ENCODE assay signal across 11 cellular contexts in the genomic region with DNA sequence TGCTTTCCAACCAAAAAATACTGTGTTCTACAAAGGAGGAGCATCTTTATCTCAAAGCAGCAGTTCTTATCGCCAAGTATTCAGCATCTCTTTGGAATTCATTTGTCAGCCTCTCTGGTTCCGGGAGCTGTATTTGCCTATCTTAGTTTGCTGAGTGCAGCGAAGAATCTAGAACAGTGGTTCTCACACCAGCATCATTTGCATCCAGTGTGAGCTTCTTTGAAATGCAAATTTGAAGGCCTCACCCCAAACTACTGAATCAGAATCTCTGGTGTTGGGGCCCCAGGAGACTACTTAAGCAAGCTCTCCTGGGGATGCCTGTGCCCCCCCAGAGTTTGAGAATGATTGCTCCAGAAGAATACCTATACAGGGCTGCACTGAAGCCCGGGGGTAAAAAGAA. TPM values are rescaled to one million over a fixed set of nuclear protein-coding genes. Genes with fewer than 3 reads are reported as not detected.
DNase-seq lines count a peak whose midpoint lies in the region; ATAC-seq, FAIRE-seq and TF ChIP-seq lines count a peak whose summit lies in the region.
"Had no signal": no experiment of that assay in that cellular context is flagged by ENCODE, and none has a peak within 500 bp of the region (broad histone marks: within the 10 kb centered on the region; RNA-seq: fewer than 3 reads in every experiment).

No MANE protein-coding gene starts in this region.

- peak overlapping the region; percentile 90 for H3K4me3 Mint-ChIP-seq in nephron progenitor cell

- H3K27me3 Mint-ChIP-seq in nephron progenitor cell (ENCODE audit: low read depth, poor library complexity): peaks cover 16% of the 10 kb centered on the region

- in situ Hi-C loops in K562 (cut with MboI): no loop called here

- no peak overlapping the region for H3K4me2 ChIP-seq in K562 (ENCODE audit: insufficient read depth, low read length)

- H4K20me1 ChIP-seq in K562 (replicated peaks; ENCODE audit: control insufficient read depth, insufficient read depth, low read length): no peaks in the 10 kb centered on the region

- TF ChIP-seq RAD21 in K562 (CRISPR knock-in tag; conservative IDR thresholded peaks at IDR 0.05 in 1 of 2, IDR thresholded peaks at IDR 0.05 in 1 of 2): no peak

- no peaks in the 10 kb centered on the region for H3K27me3 ChIP-seq in K562 (ENCODE audit: control insufficient read depth in 2 of 2, insufficient read depth in 2 of 2, low read length in 2 of 2)
- H3K27me3 ChIP-seq in upper lobe of right lung: no peaks in the 10 kb centered on the region
- H3K27me3 ChIP-seq: tibial nerve had no signal

- no peak for DNase-seq in GM12864 (ENCODE audit: low read depth)
- DNase-seq in K562 (ENCODE audit: extremely low read depth in 1 of 4, low spot score in 3 of 4): peak; percentile 25 to 66 (median 30)
- no peak for DNase-seq in nephron progenitor cell
- no peak for DNase-seq in upper lobe of right lung
- DNase-seq in DMS153 (lab: John Stamatoyannopoulos, UW): no peak
- DNase-seq: caudate nucleus, HCEC 1CT had no signal

- H3K9me3 Mint-ChIP-seq in nephron progenitor cell: peaks cover 21% of the 10 kb centered on the region

- CTCF ChIA-PET in K562 (lab: Yijun Ruan, JAX; ENCODE audit: low intra/inter-chr PET ratio): no interaction called here

- H3K9me3 ChIP-seq in K562 (replicated peaks; ENCODE audit: control insufficient read depth, insufficient read depth, low read depth, low read length) (no peaks in the 10 kb centered on the region), upper lobe of right lung (no peaks in the 10 kb centered on the region)

- peaks cover 38% of the 10 kb centered on the region for H3K79me2 ChIP-seq in K562 (ENCODE audit: control insufficient read depth, insufficient read depth, low read length)

- TF ChIP-seq EP300 in K562 (IDR thresholded peaks at IDR 0.05; ENCODE audit: low read length): peak; percentile 34; the same call in 1 of the 2 replicates

- no peaks in the 10 kb centered on the region; the same call in 2 of the 3 replicates for H3K36me3 ChIP-seq in K562 (ENCODE audit: control insufficient read depth, insufficient read depth, low read length)
- H3K36me3 ChIP-seq in upper lobe of right lung: no peaks in the 10 kb centered on the region
- H3K36me3 ChIP-seq: tibial nerve had no signal

- POLR2A ChIA-PET in K562 (lab: Yijun Ruan, JAX): interaction anchor here (0.6 to 1.5 kb wide), 6 partner anchors 13 to 603 kb away, joined by 3 to 5 read pairs (median 3); a partner anchor contains a TSS

- no peak overlapping the region for H3K9ac ChIP-seq in K562 (ENCODE audit: insufficient read depth in 1 of 2, low read depth in 2 of 2, low read length in 2 of 2)

- TF ChIP-seq POLR2A in K562 (conservative IDR thresholded peaks at IDR 0.05): no peak

- H3K27ac ChIP-seq in K562 (ENCODE audit: extremely low read depth, low read depth, low read length): no peak overlapping the region
- no peak overlapping the region for H3K27ac ChIP-seq in upper lobe of right lung

- H3K27ac Mint-ChIP-seq in nephron progenitor cell: no peak overlapping the region

- peaks cover 32% of the 10 kb centered on the region for H3K4me1 Mint-ChIP-seq in nephron progenitor cell

- H2AFZ ChIP-seq in K562 (ENCODE audit: low read depth, low read length): no peak overlapping the region

- BruUV-seq in K562 (replicated peaks; lab: Mats Ljungman, UMichigan): no TSS peak

- ATAC-seq in HG03175 (IDR thresholded peaks at IDR 0.05; ENCODE audit: unreplicated experiment): peak; percentile 27
- ATAC-seq in K562: no peak
- ATAC-seq in GM21786 (IDR thresholded peaks at IDR 0.05; ENCODE audit: unreplicated experiment): no peak
- ATAC-seq in upper lobe of right lung: no peak
- no peak for ATAC-seq in HG03469 (IDR thresholded peaks at IDR 0.05; ENCODE audit: unreplicated experiment)

- no peak for TF ChIP-seq CTCF in GM12864 (IDR thresholded peaks at IDR 0.05; ENCODE audit: low read depth, low read length, missing control alignments)
- no peak for TF ChIP-seq CTCF in K562 (IDR thresholded peaks at IDR 0.05 in 2 of 3, conservative IDR thresholded peaks at IDR 0.05 in 1 of 3; ENCODE audit: insufficient read depth in 2 of 3, low read depth in 1 of 3, low read length in 3 of 3)
- no peak for TF ChIP-seq CTCF in nephron progenitor cell (IDR thresholded peaks at IDR 0.05)
- TF ChIP-seq CTCF in upper lobe of right lung (IDR thresholded peaks at IDR 0.05): no peak

- intact Hi-C loops in K562 (cut with micrococcal nuclease): loop anchor here (10.0 kb wide), 1 partner anchor 109 kb away; a partner anchor contains a TSS
- intact Hi-C loops in upper lobe of right lung (cut with DNase I): loop anchor here (10.0 kb wide), 1 partner anchor 61 kb away; no protein-coding TSS in a partner anchor

- H3K36me3 Mint-ChIP-seq in nephron progenitor cell (ENCODE audit: low read depth): peaks cover 24% of the 10 kb centered on the region

- H3K4me3 ChIP-seq in GM12864 (ENCODE audit: low read depth, low read length) (peak overlapping the region; percentile 2; the same call in 1 of the 2 replicates), K562 (no peak overlapping the region), upper lobe of right lung (no peak overlapping the region)

- FAIRE-seq in K562 (lab: Jason Lieb, UNC): peak; percentile 80

- no peaks in the 10 kb centered on the region for H3K9me1 ChIP-seq in K562 (ENCODE audit: control insufficient read depth, insufficient read depth, low read length)

- WGBS in K562 (ENCODE audit: insufficient coverage, low coverage, missing lambda C conversion rate): 18% methylated on average over 4 of the region's 4 CpGs

- H3K4me1 ChIP-seq in K562 (replicated peaks in 1 of 2; ENCODE audit: control insufficient read depth in 2 of 2, insufficient read depth in 2 of 2, low read length in 2 of 2) (peaks cover 20 to 29% of the 10 kb centered on the region in 2 experiments), upper lobe of right lung (peaks cover 27% of the 10 kb centered on the region)

TF ChIP-seq in K562, 482 proteins besides CTCF, POLR2A, EP300 and RAD21 (continues in another document):
- TF ChIP-seq CBFA2T3 (IDR thresholded peaks at IDR 0.05): peak; percentile 83
- peak; percentile 67 for TF ChIP-seq CBFA2T2 (conservative IDR thresholded peaks at IDR 0.05)
- peak in 1 of 2 experiments; percentile 94; a peak in 2 of 4 replicates for TF ChIP-seq RCOR1 (IDR thresholded peaks at IDR 0.05; ENCODE audit: borderline replicate concordance in 1 of 2, low read depth in 2 of 2, low read length in 2 of 2)
- peak in 1 of 2 experiments; percentile 80; a peak in 1 of 4 replicates for TF ChIP-seq TEAD1 (CRISPR knock-in tag; IDR thresholded peaks at IDR 0.05)
- TF ChIP-seq TEAD4 (IDR thresholded peaks at IDR 0.05; ENCODE audit: low read length): peak; percentile 81
- TF ChIP-seq TEAD4 (CRISPR knock-in tag; IDR thresholded peaks at IDR 0.05; ENCODE audit: borderline replicate concordance): no peak
- TF ChIP-seq MTA2 (IDR thresholded peaks at IDR 0.05; ENCODE audit: low read depth): peak; percentile 47; the same call in 1 of the 2 replicates
- peak; percentile 72; the same call in 1 of the 2 replicates for TF ChIP-seq ARID1B (IDR thresholded peaks at IDR 0.05)
- peak; percentile 61 for TF ChIP-seq TAL1 (IDR thresholded peaks at IDR 0.05)
- no peak for TF ChIP-seq STAG1 (CRISPR knock-in tag; IDR thresholded peaks at IDR 0.05; ENCODE audit: borderline replicate concordance)
- peak; percentile 97 for TF ChIP-seq CTBP1 (IDR thresholded peaks at IDR 0.05; ENCODE audit: borderline replicate concordance)
- TF ChIP-seq, protein P1, sequence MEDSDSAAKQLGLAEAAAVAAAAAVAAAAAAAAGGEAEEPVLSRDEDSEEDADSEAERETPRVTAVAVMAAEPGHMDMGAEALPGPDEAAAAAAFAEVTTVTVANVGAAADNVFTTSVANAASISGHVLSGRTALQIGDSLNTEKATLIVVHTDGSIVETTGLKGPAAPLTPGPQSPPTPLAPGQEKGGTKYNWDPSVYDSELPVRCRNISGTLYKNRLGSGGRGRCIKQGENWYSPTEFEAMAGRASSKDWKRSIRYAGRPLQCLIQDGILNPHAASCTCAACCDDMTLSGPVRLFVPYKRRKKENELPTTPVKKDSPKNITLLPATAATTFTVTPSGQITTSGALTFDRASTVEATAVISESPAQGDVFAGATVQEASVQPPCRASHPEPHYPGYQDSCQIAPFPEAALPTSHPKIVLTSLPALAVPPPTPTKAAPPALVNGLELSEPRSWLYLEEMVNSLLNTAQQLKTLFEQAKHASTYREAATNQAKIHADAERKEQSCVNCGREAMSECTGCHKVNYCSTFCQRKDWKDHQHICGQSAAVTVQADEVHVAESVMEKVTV (CRISPR knock-in tag; IDR thresholded peaks at IDR 0.05): no peak

RNA-seq across cellular contexts. Expression of a gene that starts 1.5 kb away (rescaled TPM):
- total RNA-seq in K562 (2011; cell fraction: chromatin; rRNA removed; ENCODE audit: low replicate concordance): 18.9 and 43.2 TPM in 2 replicates
- 13.0 and 20.3 TPM in 2 replicates for total RNA-seq in K562 (2011; cell fraction: nucleolus; rRNA removed)
- total RNA-seq in K562 (2011; cell fraction: nucleoplasm; rRNA removed): 23.4 and 36.6 TPM in 2 replicates
- total RNA-seq in K562 (2014; rRNA removed) (33.1 and 38.3 TPM in 2 replicates), K562 (2014; rRNA removed; fragmentation: Illumina TruSeq; extraction: Trizol) (56.4 and 67.9 TPM in 2 replicates), K562 (2015; rRNA removed; fragmentation: Illumina TruSeq; extraction: Trizol) (63.6 and 66.4 TPM in 2 replicates), K562 (2021) (37.6 and 40.3 TPM in 2 replicates), upper lobe of right lung (53.9 TPM)
- polyA plus RNA-seq in K562 (2011; rRNA removed) (39.9 and 44.8 TPM in 2 replicates), K562 (2014; fragmentation: Illumina TruSeq; extraction: Trizol) (48.1 and 58.3 TPM in 2 replicates), K562 (2014; fragmentation: Nextera tagmentation; extraction: Ambion mirVana) (10 to 100 TPM; 36.6 to 46.3 TPM), K562 (2014; rRNA removed) (35.0 and 43.8 TPM in 2 replicates)
- 7.5 and 17.5 TPM in 2 replicates for polyA plus RNA-seq in K562 (2011; cell fraction: cytosol; rRNA removed)
- 15.5 and 21.0 TPM in 2 replicates for polyA plus RNA-seq in K562 (2011; cell fraction: nucleus; rRNA removed)
- 36.4 and 37.3 TPM in 2 replicates for polyA plus RNA-seq in K562 (2012)
- polyA minus RNA-seq in K562 (2011; rRNA and poly(A)+ RNA removed): 46.7 and 65.3 TPM in 2 replicates
- 14.0 and 24.8 TPM in 2 replicates for polyA minus RNA-seq in K562 (2011; cell fraction: cytosol; rRNA and poly(A)+ RNA removed)
- 11.2 and 19.8 TPM in 2 replicates for polyA minus RNA-seq in K562 (2011; cell fraction: nucleus; rRNA and poly(A)+ RNA removed)

Comparison
In these comparisons a context has a peak if more than half of its experiments do, and no peak if none do; other contexts are left out.
1. DNase-seq: peak in K562 (4 of 4); none in GM12864 (single experiment), nephron progenitor cell (single experiment), upper lobe of right lung (single experiment) and DMS153 (single experiment).